Comparison of ENCODE assay signal across 15 cellular contexts in genomic region chr1:51733793-51734522, GRCh38.
A peak's percentile ranks its signal among the peaks of the same experiment; 100 is the strongest.
DNase-seq lines count a peak whose midpoint lies in the region; ATAC-seq and TF ChIP-seq lines count a peak whose summit lies in the region.
"Had no signal": no experiment of that assay in that cellular context is flagged by ENCODE, and none has a peak within 500 bp of the region (broad histone marks: within the 10 kb centered on the region; RNA-seq: fewer than 3 reads in every experiment).

No MANE protein-coding gene starts in this region.

- TF ChIP-seq RAD21 in liver (IDR thresholded peaks at IDR 0.05), result no peak

- H3K36me3 ChIP-seq in adipocyte (ENCODE audit: control insufficient read depth, insufficient read depth, low read length, severe bottlenecking) (no peaks in the 10 kb centered on the region), liver (ENCODE audit: control insufficient read depth in 4 of 4, insufficient read depth in 3 of 4, low read depth in 1 of 4, low read length in 3 of 4) (no peaks in the 10 kb centered on the region), thoracic aorta (no peaks in the 10 kb centered on the region)

- H3K4me1 ChIP-seq in adipocyte (ENCODE audit: control insufficient read depth, insufficient read depth, low read length) (peaks cover 46% of the 10 kb centered on the region), liver (ENCODE audit: control insufficient read depth in 4 of 4, insufficient read depth in 4 of 4, low read length in 3 of 4) (peaks cover 10 to 52% (median 22%) of the 10 kb centered on the region in 4 donors), thoracic aorta (ENCODE audit: control insufficient read depth in 1 of 2, low read depth in 2 of 2) (peaks cover 49 to 91% of the 10 kb centered on the region in 2 donors)

- H3K4me3 Mint-ChIP-seq in activated T-cell treated with anti-CD3 and anti-CD28 coated beads, Interleukin-2, amount 50 U/mL, for 24 hours, result no peak overlapping the region
- no peak overlapping the region for H3K4me3 Mint-ChIP-seq in activated naive CD4-positive, alpha-beta T cell treated with anti-CD3 and anti-CD28 coated beads, Interleukin-2, amount 10 ng/mL, durations not matched to agents 7 days and 5 days
- H3K4me3 Mint-ChIP-seq: activated CD4-positive, alpha-beta T cell treated with anti-CD3 and anti-CD28 coated beads, Interleukin-2, amount 10 ng/mL, durations not matched to agents 24 days and 14 days; CD14-positive monocyte; effector memory CD8-positive, alpha-beta T cell; T-helper 17 cell had no signal

- no peaks in the 10 kb centered on the region for H3K9me3 ChIP-seq in adipocyte (ENCODE audit: control insufficient read depth, low read length)
- H3K9me3 ChIP-seq in liver (ENCODE audit: control insufficient read depth in 4 of 4, low read length in 3 of 4), result no peaks in the 10 kb centered on the region
- no peaks in the 10 kb centered on the region for H3K9me3 ChIP-seq in thoracic aorta

- H3K4me3 ChIP-seq in LNCaP clone FGC (ENCODE audit: low read depth, low read length), result no peak overlapping the region
- H3K4me3 ChIP-seq in adipocyte (ENCODE audit: low read length), result no peak overlapping the region
- no peak overlapping the region for H3K4me3 ChIP-seq in liver (ENCODE audit: low read depth in 1 of 3, low read length in 3 of 3)
- H3K4me3 ChIP-seq in thoracic aorta, result no peak overlapping the region

- H3K36me3 Mint-ChIP-seq in activated T-cell treated with anti-CD3 and anti-CD28 coated beads, Interleukin-2, amount 50 U/mL, for 24 hours (ENCODE audit: low read depth), result peaks cover 8% of the 10 kb centered on the region
- no peaks in the 10 kb centered on the region for H3K36me3 Mint-ChIP-seq in activated naive CD4-positive, alpha-beta T cell treated with anti-CD3 and anti-CD28 coated beads, Interleukin-2, amount 10 ng/mL, durations not matched to agents 7 days and 5 days

- H3K27ac ChIP-seq in liver (ENCODE audit: low read depth in 1 of 2, low read length in 2 of 2) (no peak overlapping the region), thoracic aorta (peak overlapping the region; percentile 51 to 68)

- no peaks in the 10 kb centered on the region for H3K9me3 Mint-ChIP-seq in activated T-cell treated with anti-CD3 and anti-CD28 coated beads, Interleukin-2, amount 50 U/mL, for 24 hours
- no peaks in the 10 kb centered on the region for H3K9me3 Mint-ChIP-seq in activated naive CD4-positive, alpha-beta T cell treated with anti-CD3 and anti-CD28 coated beads, Interleukin-2, amount 10 ng/mL, durations not matched to agents 7 days and 5 days
- H3K9me3 Mint-ChIP-seq: activated CD4-positive, alpha-beta T cell treated with anti-CD3 and anti-CD28 coated beads, Interleukin-2, amount 10 ng/mL, durations not matched to agents 24 days and 14 days; effector memory CD8-positive, alpha-beta T cell had no signal

- H3K4me1 Mint-ChIP-seq in activated T-cell treated with anti-CD3 and anti-CD28 coated beads, Interleukin-2, amount 50 U/mL, for 24 hours (ENCODE audit: low read depth), result peaks cover 69% of the 10 kb centered on the region
- H3K4me1 Mint-ChIP-seq in activated naive CD4-positive, alpha-beta T cell treated with anti-CD3 and anti-CD28 coated beads, Interleukin-2, amount 10 ng/mL, durations not matched to agents 7 days and 5 days, result peaks cover 39% of the 10 kb centered on the region

- CTCF ChIA-PET in activated naive CD4-positive, alpha-beta T cell treated with anti-CD3 and anti-CD28 coated beads, Interleukin-2, amount 10 ng/mL, durations not matched to agents 7 days and 5 days (lab: Charles Lee), result interaction anchor here (0.7 kb wide), 3 partner anchors 34 to 414 kb away, joined by 3 to 4 read pairs (median 3); no protein-coding TSS in a partner anchor

- TF ChIP-seq CTCF in LNCaP clone FGC (IDR thresholded peaks at IDR 0.05; ENCODE audit: control insufficient read depth, extremely low read depth, insufficient read depth) (no peak), liver (IDR thresholded peaks at IDR 0.05; ENCODE audit: low read depth, low read length, missing input control) (no peak), thoracic aorta (IDR thresholded peaks at IDR 0.05) (no peak)

- H3K27ac Mint-ChIP-seq in activated T-cell treated with anti-CD3 and anti-CD28 coated beads, Interleukin-2, amount 50 U/mL, for 24 hours, result no peak overlapping the region
- H3K27ac Mint-ChIP-seq in activated naive CD4-positive, alpha-beta T cell treated with anti-CD3 and anti-CD28 coated beads, Interleukin-2, amount 10 ng/mL, durations not matched to agents 7 days and 5 days, result no peak overlapping the region
- H3K27ac Mint-ChIP-seq: activated CD4-positive, alpha-beta T cell treated with anti-CD3 and anti-CD28 coated beads, Interleukin-2, amount 10 ng/mL, durations not matched to agents 24 days and 14 days; T-helper 17 cell had no signal

- H3K27me3 Mint-ChIP-seq in activated T-cell treated with anti-CD3 and anti-CD28 coated beads, Interleukin-2, amount 50 U/mL, for 24 hours, result no peaks in the 10 kb centered on the region
- no peaks in the 10 kb centered on the region for H3K27me3 Mint-ChIP-seq in activated naive CD4-positive, alpha-beta T cell treated with anti-CD3 and anti-CD28 coated beads, Interleukin-2, amount 10 ng/mL, durations not matched to agents 7 days and 5 days
- H3K27me3 Mint-ChIP-seq: activated CD4-positive, alpha-beta T cell treated with anti-CD3 and anti-CD28 coated beads, Interleukin-2, amount 10 ng/mL, durations not matched to agents 24 days and 14 days; effector memory CD8-positive, alpha-beta T cell; T-helper 17 cell had no signal

- H3K9ac ChIP-seq in adipocyte (ENCODE audit: low read length) (no peak overlapping the region), liver (ENCODE audit: low read depth in 1 of 2, low read length in 2 of 2) (no peak overlapping the region)

- DNase-seq in LNCaP clone FGC (ENCODE audit: low read depth) (peak; percentile 63), adipocyte (ENCODE audit: low read depth) (peak; percentile 44), thoracic aorta (ENCODE audit: low spot score) (no peak), NCI-H2227 (lab: John Stamatoyannopoulos, UW; ENCODE audit: unreplicated experiment) (no peak)
- DNase-seq in activated T-cell treated with anti-CD3 and anti-CD28 coated beads, Interleukin-2, amount 50 U/mL, for 24 hours, result no peak
- DNase-seq in activated naive CD4-positive, alpha-beta T cell treated with anti-CD3 and anti-CD28 coated beads, Interleukin-2, amount 10 ng/mL, durations not matched to agents 7 days and 5 days, result no peak
- DNase-seq: activated CD4-positive, alpha-beta T cell treated with anti-CD3 and anti-CD28 coated beads, Interleukin-2, amount 10 ng/mL, durations not matched to agents 24 days and 14 days; activated T-cell treated with anti-CD3 and anti-CD28 coated beads, Interleukin-2, amount 50 U/mL, for 48 hours; effector memory CD8-positive, alpha-beta T cell; NCI-H1436; NCI-H510A treated with DMSO at 0.1 percent for 48 hours; stimulated activated CD4-positive, alpha-beta T cell treated with anti-CD3 and anti-CD28 coated beads, Interleukin-2, amount 100 ng/mL, for 48 hours; T-helper 17 cell had no signal

- H3K27me3 ChIP-seq in adipocyte (replicated peaks; ENCODE audit: control insufficient read depth, insufficient read depth, low read length) (no peaks in the 10 kb centered on the region), liver (ENCODE audit: control insufficient read depth in 4 of 4, insufficient read depth in 4 of 4, low read length in 3 of 4) (no peaks in the 10 kb centered on the region), thoracic aorta (replicated peaks; ENCODE audit: insufficient read depth) (no peaks in the 10 kb centered on the region)

- no peak for ATAC-seq in thoracic aorta (ENCODE audit: insufficient number of reproducible peaks, low FRiP score, low read depth)
- ATAC-seq: effector memory CD8-positive, alpha-beta T cell; T-helper 17 cell had no signal

- 61% methylated on average over 7 of the region's 7 CpGs for WGBS in liver

TF ChIP-seq in liver, 16 proteins besides CTCF, POLR2A, EP300 and RAD21:
- TF ChIP-seq ATF3 (IDR thresholded peaks at IDR 0.05) (no peak), YY1 (IDR thresholded peaks at IDR 0.05) (peak; percentile 14)

Comparison
In these comparisons a context has a peak if more than half of its experiments do, and no peak if none do; other contexts are left out.
1. DNase-seq: peak in LNCaP clone FGC (single experiment) and adipocyte (single experiment); none in thoracic aorta (single experiment), activated T-cell treated with anti-CD3 and anti-CD28 coated beads, Interleukin-2, amount 50 U/mL, for 24 hours (single experiment), activated naive CD4-positive, alpha-beta T cell treated with anti-CD3 and anti-CD28 coated beads, Interleukin-2, amount 10 ng/mL, durations not matched to agents 7 days and 5 days (single experiment) and NCI-H2227 (single experiment).
2. H3K27ac ChIP-seq: peak in thoracic aorta (2 of 2); none in liver (0 of 2).